Comparison of ENCODE assay signal across 1 cellular context in the genomic region with DNA sequence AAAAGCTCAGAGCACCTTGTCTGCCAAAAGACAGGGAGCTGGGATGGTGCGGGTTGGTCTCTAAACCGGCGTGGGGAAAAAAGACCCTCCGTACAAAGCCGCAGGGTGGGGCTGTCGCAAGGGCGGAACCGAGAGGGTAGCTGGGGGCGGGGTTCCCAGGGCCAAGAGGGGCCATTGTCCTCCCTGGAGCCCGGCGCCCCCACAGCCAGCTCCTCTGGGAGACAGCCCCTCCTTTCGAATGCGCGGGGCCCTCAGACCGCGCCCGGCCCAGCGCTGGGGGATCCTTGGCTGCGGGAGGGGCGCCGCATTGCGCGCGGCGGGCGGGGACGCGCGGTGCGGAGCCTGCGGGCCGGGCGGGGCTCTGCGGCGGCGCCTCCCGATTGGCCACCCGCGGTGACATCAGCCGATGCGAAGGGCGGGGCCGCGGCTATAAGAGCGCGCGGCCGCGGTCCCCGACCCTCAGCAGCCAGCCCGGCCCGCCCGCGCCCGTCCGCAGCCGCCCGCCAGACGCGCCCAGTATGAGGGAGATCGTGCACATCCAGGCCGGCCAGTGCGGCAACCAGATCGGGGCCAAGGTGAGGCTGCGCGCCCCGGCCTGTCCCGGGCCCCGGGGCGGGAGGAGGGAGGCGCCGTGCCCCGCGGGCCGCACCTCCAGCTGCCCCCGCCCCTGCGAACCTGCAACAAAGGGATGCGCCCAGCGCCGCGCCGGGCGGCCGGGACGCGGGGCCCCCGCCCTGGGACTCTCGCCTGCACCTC.
TF ChIP-seq lines count a peak whose summit lies in the region.

A gene (plus strand): TSS at position 459 of the 756 bp plus-strand sequence. CDS start 60 bp downstream, at position 519.

TF ChIP-seq in WTC11, 78 proteins besides CTCF, POLR2A, EP300 and RAD21 (continued from another document):
- TF ChIP-seq, protein P1, sequence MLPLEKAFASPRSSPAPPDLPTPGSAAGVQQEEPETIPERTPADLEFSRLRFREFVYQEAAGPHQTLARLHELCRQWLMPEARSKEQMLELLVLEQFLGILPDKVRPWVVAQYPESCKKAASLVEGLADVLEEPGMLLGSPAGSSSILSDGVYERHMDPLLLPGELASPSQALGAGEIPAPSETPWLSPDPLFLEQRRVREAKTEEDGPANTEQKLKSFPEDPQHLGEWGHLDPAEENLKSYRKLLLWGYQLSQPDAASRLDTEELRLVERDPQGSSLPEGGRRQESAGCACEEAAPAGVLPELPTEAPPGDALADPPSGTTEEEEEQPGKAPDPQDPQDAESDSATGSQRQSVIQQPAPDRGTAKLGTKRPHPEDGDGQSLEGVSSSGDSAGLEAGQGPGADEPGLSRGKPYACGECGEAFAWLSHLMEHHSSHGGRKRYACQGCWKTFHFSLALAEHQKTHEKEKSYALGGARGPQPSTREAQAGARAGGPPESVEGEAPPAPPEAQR (CRISPR knock-in tag; IDR thresholded peaks at IDR 0.05), result no peak
- no peak for TF ChIP-seq FOXP1 (CRISPR knock-in tag; IDR thresholded peaks at IDR 0.05; ENCODE audit: borderline replicate concordance)
- TF ChIP-seq, protein P2, sequence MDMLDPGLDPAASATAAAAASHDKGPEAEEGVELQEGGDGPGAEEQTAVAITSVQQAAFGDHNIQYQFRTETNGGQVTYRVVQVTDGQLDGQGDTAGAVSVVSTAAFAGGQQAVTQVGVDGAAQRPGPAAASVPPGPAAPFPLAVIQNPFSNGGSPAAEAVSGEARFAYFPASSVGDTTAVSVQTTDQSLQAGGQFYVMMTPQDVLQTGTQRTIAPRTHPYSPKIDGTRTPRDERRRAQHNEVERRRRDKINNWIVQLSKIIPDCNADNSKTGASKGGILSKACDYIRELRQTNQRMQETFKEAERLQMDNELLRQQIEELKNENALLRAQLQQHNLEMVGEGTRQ (CRISPR knock-in tag; IDR thresholded peaks at IDR 0.05), result no peak
- TF ChIP-seq FOXK1 (CRISPR knock-in tag; IDR thresholded peaks at IDR 0.05), result no peak
- TF ChIP-seq TEAD4 (CRISPR knock-in tag; IDR thresholded peaks at IDR 0.05), result no peak
- no peak for TF ChIP-seq TEAD1 (CRISPR knock-in tag; IDR thresholded peaks at IDR 0.05)
- TF ChIP-seq, protein P3, sequence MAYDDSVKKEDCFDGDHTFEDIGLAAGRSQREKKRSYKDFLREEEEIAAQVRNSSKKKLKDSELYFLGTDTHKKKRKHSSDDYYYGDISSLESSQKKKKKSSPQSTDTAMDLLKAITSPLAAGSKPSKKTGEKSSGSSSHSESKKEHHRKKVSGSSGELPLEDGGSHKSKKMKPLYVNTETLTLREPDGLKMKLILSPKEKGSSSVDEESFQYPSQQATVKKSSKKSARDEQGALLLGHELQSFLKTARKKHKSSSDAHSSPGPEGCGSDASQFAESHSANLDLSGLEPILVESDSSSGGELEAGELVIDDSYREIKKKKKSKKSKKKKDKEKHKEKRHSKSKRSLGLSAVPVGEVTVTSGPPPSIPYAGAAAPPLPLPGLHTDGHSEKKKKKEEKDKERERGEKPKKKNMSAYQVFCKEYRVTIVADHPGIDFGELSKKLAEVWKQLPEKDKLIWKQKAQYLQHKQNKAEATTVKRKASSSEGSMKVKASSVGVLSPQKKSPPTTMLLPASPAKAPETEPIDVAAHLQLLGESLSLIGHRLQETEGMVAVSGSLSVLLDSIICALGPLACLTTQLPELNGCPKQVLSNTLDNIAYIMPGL (CRISPR knock-in tag; IDR thresholded peaks at IDR 0.05), result no peak
- no peak for TF ChIP-seq OVOL2 (CRISPR knock-in tag; IDR thresholded peaks at IDR 0.05; ENCODE audit: borderline replicate concordance)
- no peak for TF ChIP-seq ZNF219 (CRISPR knock-in tag; IDR thresholded peaks at IDR 0.05; ENCODE audit: borderline replicate concordance)
- peak; percentile 92 for TF ChIP-seq SP1 (CRISPR knock-in tag; conservative IDR thresholded peaks at IDR 0.05)
- TF ChIP-seq ZNF121 (CRISPR knock-in tag; IDR thresholded peaks at IDR 0.05), result no peak
- TF ChIP-seq ZNF138 (CRISPR knock-in tag; conservative IDR thresholded peaks at IDR 0.05), result no peak
- TF ChIP-seq JAZF1 (CRISPR knock-in tag; IDR thresholded peaks at IDR 0.05), result no peak
- no peak for TF ChIP-seq ZBTB21 (CRISPR knock-in tag; IDR thresholded peaks at IDR 0.05; ENCODE audit: borderline replicate concordance)
- TF ChIP-seq, protein P4, sequence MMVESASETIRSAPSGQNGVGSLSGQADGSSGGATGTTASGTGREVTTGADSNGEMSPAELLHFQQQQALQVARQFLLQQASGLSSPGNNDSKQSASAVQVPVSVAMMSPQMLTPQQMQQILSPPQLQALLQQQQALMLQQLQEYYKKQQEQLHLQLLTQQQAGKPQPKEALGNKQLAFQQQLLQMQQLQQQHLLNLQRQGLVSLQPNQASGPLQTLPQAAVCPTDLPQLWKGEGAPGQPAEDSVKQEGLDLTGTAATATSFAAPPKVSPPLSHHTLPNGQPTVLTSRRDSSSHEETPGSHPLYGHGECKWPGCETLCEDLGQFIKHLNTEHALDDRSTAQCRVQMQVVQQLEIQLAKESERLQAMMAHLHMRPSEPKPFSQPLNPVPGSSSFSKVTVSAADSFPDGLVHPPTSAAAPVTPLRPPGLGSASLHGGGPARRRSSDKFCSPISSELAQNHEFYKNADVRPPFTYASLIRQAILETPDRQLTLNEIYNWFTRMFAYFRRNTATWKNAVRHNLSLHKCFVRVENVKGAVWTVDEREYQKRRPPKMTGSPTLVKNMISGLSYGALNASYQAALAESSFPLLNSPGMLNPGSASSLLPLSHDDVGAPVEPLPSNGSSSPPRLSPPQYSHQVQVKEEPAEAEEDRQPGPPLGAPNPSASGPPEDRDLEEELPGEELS (CRISPR knock-in tag; IDR thresholded peaks at IDR 0.05), result peak; percentile 70; the same call in 1 of the 2 replicates
- TF ChIP-seq ATF1 (CRISPR knock-in tag; IDR thresholded peaks at IDR 0.05), result no peak
- TF ChIP-seq, protein P5, sequence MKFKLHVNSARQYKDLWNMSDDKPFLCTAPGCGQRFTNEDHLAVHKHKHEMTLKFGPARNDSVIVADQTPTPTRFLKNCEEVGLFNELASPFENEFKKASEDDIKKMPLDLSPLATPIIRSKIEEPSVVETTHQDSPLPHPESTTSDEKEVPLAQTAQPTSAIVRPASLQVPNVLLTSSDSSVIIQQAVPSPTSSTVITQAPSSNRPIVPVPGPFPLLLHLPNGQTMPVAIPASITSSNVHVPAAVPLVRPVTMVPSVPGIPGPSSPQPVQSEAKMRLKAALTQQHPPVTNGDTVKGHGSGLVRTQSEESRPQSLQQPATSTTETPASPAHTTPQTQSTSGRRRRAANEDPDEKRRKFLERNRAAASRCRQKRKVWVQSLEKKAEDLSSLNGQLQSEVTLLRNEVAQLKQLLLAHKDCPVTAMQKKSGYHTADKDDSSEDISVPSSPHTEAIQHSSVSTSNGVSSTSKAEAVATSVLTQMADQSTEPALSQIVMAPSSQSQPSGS (CRISPR knock-in tag; IDR thresholded peaks at IDR 0.05; ENCODE audit: borderline replicate concordance, low read depth), result no peak
